Comparison of ENCODE assay signal across 1 cellular context in the genomic region with DNA sequence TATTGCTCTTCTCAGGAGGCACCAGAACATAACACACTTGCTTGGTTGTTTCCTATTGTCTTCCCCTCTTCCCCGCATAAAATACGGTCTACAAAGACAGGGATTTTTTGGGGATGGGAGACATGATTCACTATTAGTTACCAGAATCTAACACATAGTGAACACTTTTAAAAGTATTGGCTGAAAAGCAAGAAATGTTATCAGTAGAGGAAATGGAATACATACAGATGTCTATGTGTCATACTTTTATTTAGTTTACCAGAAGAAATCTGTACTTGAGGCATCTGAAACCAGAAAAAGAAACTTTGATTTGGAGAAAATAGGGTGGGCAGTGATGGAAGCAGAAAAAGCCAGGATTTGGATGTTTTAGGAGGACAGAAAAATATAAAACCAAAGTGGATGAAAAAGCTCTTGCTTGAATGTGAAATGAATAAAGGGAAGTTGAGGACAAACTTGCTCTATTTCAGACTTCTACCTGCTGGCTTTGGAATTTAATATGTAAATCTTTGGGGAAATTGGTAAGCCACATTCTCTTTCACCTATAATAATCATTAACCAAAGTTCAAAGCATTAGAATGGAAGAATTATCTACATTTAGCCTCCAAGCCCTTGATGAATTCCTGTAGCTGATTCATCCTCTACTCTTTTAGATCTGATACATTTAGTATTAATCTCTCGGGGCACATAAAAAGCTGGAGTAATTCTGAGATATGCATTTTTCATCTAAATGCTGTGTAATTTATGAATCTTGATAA.
TF ChIP-seq lines count a peak whose summit lies in the region.

No MANE protein-coding gene starts in this region.

TF ChIP-seq in endothelial cell of umbilical vein, 7 proteins besides CTCF, POLR2A, EP300 and RAD21:
- TF ChIP-seq JUN (IDR thresholded peaks at IDR 0.05; ENCODE audit: borderline replicate concordance, insufficient read depth, insufficient read length, low read depth) (peak; percentile 32), MAX (IDR thresholded peaks at IDR 0.05; ENCODE audit: insufficient read depth, insufficient read length) (no peak), FOS (IDR thresholded peaks at IDR 0.05; ENCODE audit: borderline replicate concordance, insufficient read depth, low read length) (peak; percentile 46)
